8 cellular contexts compared by ENCODE assay signal in the genomic region with DNA sequence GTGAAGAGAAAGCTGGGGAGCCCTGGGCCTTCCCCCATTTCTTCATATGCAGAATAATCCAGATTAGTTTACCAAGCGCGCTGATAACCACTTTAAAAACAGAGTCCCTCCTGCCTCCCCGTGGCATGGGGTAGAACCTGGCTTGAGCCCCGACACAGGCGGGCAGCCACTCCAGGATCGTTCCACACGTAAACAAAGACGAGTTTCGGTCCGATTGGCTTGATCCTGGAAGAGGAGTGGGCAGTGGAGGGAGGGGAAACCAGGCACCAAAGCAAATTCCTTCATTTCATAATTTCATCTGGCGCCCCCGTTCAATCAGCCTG. TPM values are rescaled to one million over a fixed set of nuclear protein-coding genes. Genes with fewer than 3 reads are reported as not detected.
DNase-seq lines count a peak whose midpoint lies in the region; ATAC-seq, FAIRE-seq and TF ChIP-seq lines count a peak whose summit lies in the region.

No MANE protein-coding gene starts in this region.

- no peak for TF ChIP-seq RAD21 in H1 (IDR thresholded peaks at IDR 0.05 in 1 of 2, conservative IDR thresholded peaks at IDR 0.05 in 1 of 2; ENCODE audit: low read depth in 2 of 2, low read length in 2 of 2)

- H3K27ac Mint-ChIP-seq in naive B cell = peak overlapping the region in 2 of 6 donors; percentile 2 to 64

- no peak overlapping the region for H3K4ac ChIP-seq in H1 (replicated peaks; ENCODE audit: insufficient read length, low read depth, low read length)

- peaks cover 30 to 71% (median 63%) of the 10 kb centered on the region in 3 donors for H3K27me3 Mint-ChIP-seq in naive B cell

- no peak for FAIRE-seq in H1 (lab: Jason Lieb, UNC)

- peaks cover 0 to 3% (median 0%) of the 10 kb centered on the region in 7 donors for H3K9me3 Mint-ChIP-seq in naive B cell

- no peak for TF ChIP-seq EP300 in H1 (IDR thresholded peaks at IDR 0.05; ENCODE audit: borderline replicate concordance in 1 of 2, low read depth in 2 of 2, low read length in 2 of 2)

- H2BK120ac ChIP-seq in H1 (replicated peaks; ENCODE audit: low read depth, low read length) = no peak overlapping the region

- TF ChIP-seq CTCF in BJ (IDR thresholded peaks at IDR 0.05; ENCODE audit: insufficient read depth, low read depth, low read length) (0 out of 2 replicates have a peak, but pooled peaks have one; percentile 7), H1 (IDR thresholded peaks at IDR 0.05; ENCODE audit: control extremely low read depth in 1 of 3, insufficient read depth in 1 of 3, low read depth in 1 of 3, low read length in 3 of 3) (peak in 1 of 3 experiments; percentile 9; a peak in 1 of 4 replicates), GM13977 (IDR thresholded peaks at IDR 0.05; ENCODE audit: extremely low read depth, insufficient read depth, missing control alignments) (no peak)

- H3K27ac ChIP-seq in H1 (ENCODE audit: low read depth, low read length) = no peak overlapping the region

- no peak overlapping the region for H3K56ac ChIP-seq in H1 (replicated peaks; ENCODE audit: insufficient read length, low read depth, low read length)

- peak overlapping the region; percentile 92 for H2AFZ ChIP-seq in H1 (ENCODE audit: low read length)

- peak overlapping the region; percentile 66 for H3K4me3 ChIP-seq in BJ (ENCODE audit: low read depth, low read length)
- H3K4me3 ChIP-seq in H1 (ENCODE audit: extremely low read depth in 1 of 4, insufficient read depth in 2 of 4, low read depth in 3 of 4, low read length in 4 of 4) = peak overlapping the region; percentile 59 to 72 (median 66); a peak in 7 of 8 replicates

- no peak overlapping the region for H3K23ac ChIP-seq in H1 (ENCODE audit: insufficient read length)

- H3K27me3 ChIP-seq in BJ (ENCODE audit: control insufficient read depth, insufficient read depth, low read length) (no peaks in the 10 kb centered on the region), H1 (replicated peaks in 1 of 4; ENCODE audit: control insufficient read depth in 3 of 4, extremely low read depth in 1 of 4, insufficient read depth in 3 of 4, low read length in 3 of 4) (peaks cover 0 to 36% (median 23%) of the 10 kb centered on the region in 4 experiments; a peak in 6 of 7 replicates)

- H2BK5ac ChIP-seq in H1 (ENCODE audit: low read depth, low read length) = no peak overlapping the region

- H3K4me1 Mint-ChIP-seq in naive B cell = peaks cover 8 to 15% (median 14%) of the 10 kb centered on the region in 3 donors

- H3K79me2 ChIP-seq in H1 (ENCODE audit: control insufficient read depth in 1 of 2, insufficient read depth in 2 of 2, low read length in 2 of 2) = no peaks in the 10 kb centered on the region

- peak overlapping the region; percentile 86 to 100 for H3K4me2 ChIP-seq in H1 (ENCODE audit: insufficient read depth in 1 of 2, low read depth in 2 of 2, low read length in 2 of 2)

- ATAC-seq in naive B cell (ENCODE audit: low read depth in 2 of 2) (peak; percentile 13 to 15), HG02981 (IDR thresholded peaks at IDR 0.05; ENCODE audit: unreplicated experiment) (no peak), HG02973 (IDR thresholded peaks at IDR 0.05; ENCODE audit: unreplicated experiment) (no peak)

- H2BK15ac ChIP-seq in H1 (ENCODE audit: low read length) = no peak overlapping the region

- no peak for DNase-seq in BJ (ENCODE audit: low read depth)
- peak; percentile 65 for DNase-seq in LoVo (ENCODE audit: low spot score)
- no peak for DNase-seq in H1 (ENCODE audit: low read depth in 1 of 2, low spot score in 2 of 2)
- no peak for DNase-seq in naive B cell
- no peak for DNase-seq in GM13977 (ENCODE audit: low spot score)
- no peak for DNase-seq in SIG-M5 treated with dmso at 0.1 percent for 504 hours (lab: John Stamatoyannopoulos, UW; ENCODE audit: unreplicated experiment)

- 10% methylated on average over 12 of the region's 12 CpGs; no CpG with 5 or more reads in 1 of the 2 experiments for WGBS in H1 (ENCODE audit: extremely low coverage in 1 of 2, insufficient coverage in 1 of 2, insufficient read length in 1 of 2, insufficient replicate concordance in 2 of 2, low coverage in 1 of 2, low lambda C conversion rate in 2 of 2, missing lambda C conversion rate in 1 of 2), 2 experiments

- H3K4me1 ChIP-seq in H1 (replicated peaks in 1 of 4; ENCODE audit: control insufficient read depth in 3 of 4, insufficient read depth in 4 of 4, low read length in 3 of 4) = peaks cover 6 to 13% (median 11%) of the 10 kb centered on the region in 4 experiments; a peak in 5 of 7 replicates

- H4K91ac ChIP-seq in H1 (replicated peaks; ENCODE audit: insufficient read length, low read length) = no peak overlapping the region

- H2AK5ac ChIP-seq in H1 (ENCODE audit: low read depth, low read length) = no peak overlapping the region

- H3K14ac ChIP-seq in H1 (ENCODE audit: insufficient read length) = no peak overlapping the region

- no peaks in the 10 kb centered on the region for H3K36me3 ChIP-seq in BJ (ENCODE audit: control insufficient read depth, insufficient read depth, low read length)
- no peaks in the 10 kb centered on the region for H3K36me3 ChIP-seq in H1 (ENCODE audit: control insufficient read depth in 2 of 4, insufficient read depth in 4 of 4, low read length in 3 of 4)

- H4K20me1 ChIP-seq in H1 (replicated peaks in 1 of 2; ENCODE audit: control insufficient read depth in 1 of 2, insufficient read depth in 2 of 2, low read length in 2 of 2) = no peaks in the 10 kb centered on the region

- H3K36me3 Mint-ChIP-seq in naive B cell = no peaks in the 10 kb centered on the region

- H4K5ac ChIP-seq in H1 (ENCODE audit: insufficient read length, low read depth, low read length) = no peak overlapping the region

- no peaks in the 10 kb centered on the region for H3K79me1 ChIP-seq in H1 (ENCODE audit: low read depth, low read length)

- POLR2A ChIA-PET in BJ (lab: Charles Lee) (interaction anchor here (1.1 to 1.2 kb wide), 2 partner anchors 11 to 13 kb away, joined by 5 to 12 read pairs; no protein-coding TSS in a partner anchor), H1 (lab: Charles Lee; ENCODE audit: partially characterized antibody) (interaction anchor here (1.4 kb wide), 1 partner anchor 12 kb away, joined by 3 read pairs; no protein-coding TSS in a partner anchor)

- H3K4me3 Mint-ChIP-seq in naive B cell = peak overlapping the region; percentile 61 to 93 (median 84)

- H3K9me3 ChIP-seq in H1 (ENCODE audit: insufficient read depth in 2 of 2, low read depth in 1 of 2, low read length in 1 of 2) = no peaks in the 10 kb centered on the region

- no peak overlapping the region for H2BK12ac ChIP-seq in H1 (ENCODE audit: low read depth, low read length)

- H3K18ac ChIP-seq in H1 (ENCODE audit: extremely low read depth, low read length) = no peak overlapping the region

- no peak overlapping the region for H3K9ac ChIP-seq in H1 (replicated peaks in 1 of 4; ENCODE audit: extremely low read depth in 1 of 4, low read depth in 3 of 4, low read length in 3 of 4)

- no peak for TF ChIP-seq POLR2A in H1 (IDR thresholded peaks at IDR 0.05; ENCODE audit: control extremely low read depth in 1 of 2, low read depth in 2 of 2, low read length in 2 of 2)

- CTCF ChIA-PET in BJ (lab: Yijun Ruan, JAX) (interaction anchor here (1.1 to 3.9 kb wide), 7 partner anchors 7 to 102 kb away, joined by 3 to 41 read pairs (median 5); no protein-coding TSS in a partner anchor), H1 (lab: Charles Lee; ENCODE audit: partially characterized antibody) (interaction anchor here (0.8 to 3.6 kb wide), 16 partner anchors 10 to 321 kb away, joined by 3 to 16 read pairs (median 6); no protein-coding TSS in a partner anchor)

- H2BK20ac ChIP-seq in H1 (ENCODE audit: low read length) = no peak overlapping the region

- in situ Hi-C loops in GM13977 (cut with MboI; ENCODE audit: low pct_unique_long_range_greater_than_20kb, low sequenced_read_pairs, unreplicated experiment) = no loop called here

- peaks cover 11% of the 10 kb centered on the region; the same call in 1 of the 2 replicates for H3K23me2 ChIP-seq in H1 (ENCODE audit: low read depth, low read length)

- H4K8ac ChIP-seq in H1 (ENCODE audit: extremely low read depth, insufficient read depth, low read length) = 0 out of 2 replicates have a peak overlapping the region, but pooled peaks have one; percentile 51

TF ChIP-seq in H1, 55 proteins besides CTCF, POLR2A, EP300 and RAD21 (continues in another document):
- TF ChIP-seq JUND (IDR thresholded peaks at IDR 0.05; ENCODE audit: low read length) (no peak), CEBPB (IDR thresholded peaks at IDR 0.05; ENCODE audit: low read depth, low read length) (no peak)

RNA-seq across cellular contexts. Expression of gene GPRC5A, which starts 0.9 kb away (rescaled TPM):
- polyA plus RNA-seq in BJ (2011; rRNA removed) = 230 and 241 TPM in 2 replicates
- 268 and 369 TPM in 2 replicates for polyA minus RNA-seq in BJ (2011; rRNA and poly(A)+ RNA removed)
- 1.0 and 1.5 TPM in 2 replicates for total RNA-seq in H1 (2021; fragmentation: NEBNext Ultra II Directional; extraction: Animal tissue kit (Norgen Biotek cat#: 25700))
- polyA plus RNA-seq in H1 (2011; rRNA removed) = 1.3 and 1.4 TPM in 2 replicates
- 1.3 TPM for polyA plus RNA-seq in H1 (2011; cell fraction: cytosol; rRNA removed)
- 1.6 TPM for polyA plus RNA-seq in H1 (2011; cell fraction: nucleus; rRNA removed)
- 0.40 to 1.1 TPM (median 0.60 TPM) in 4 replicates for polyA plus RNA-seq in H1 (2012, experiment 1 of 2)
- 0.51 TPM for polyA plus RNA-seq in H1 (2012, experiment 2 of 2)
- polyA plus RNA-seq in H1 (2013, experiment 1 of 2) = 0.53 TPM
- 0.44 TPM for polyA plus RNA-seq in H1 (2013, experiment 2 of 2)
- 4.6 and 4.8 TPM in 2 replicates for polyA minus RNA-seq in H1 (2011; rRNA and poly(A)+ RNA removed)
- 1.3 TPM for polyA minus RNA-seq in H1 (2011; cell fraction: cytosol; rRNA and poly(A)+ RNA removed)
- 1.5 TPM for polyA minus RNA-seq in H1 (2011; cell fraction: nucleus; rRNA and poly(A)+ RNA removed)
- not detected for polyA plus RNA-seq in naive B cell (ENCODE audit: low read depth in 6 of 6)

Comparison
In these comparisons a context has a peak if more than half of its experiments do, and no peak if none do; other contexts are left out.
1. ATAC-seq: peak in naive B cell (2 of 2); none in HG02981 (single experiment) and HG02973 (single experiment).
2. RNA of gene GPRC5A, which starts 0.9 kb away (polyA plus RNA-seq): 230 to 241 TPM in BJ; 0.40 to 1.6 TPM in H1 and not detected in naive B cell; every median in the first group is over 10 times any median in the second.